ENCODE assay signal across 27 cellular contexts in genomic region chr5:59559847-59560246, GRCh38.
"Had no signal": no experiment of that assay in that cellular context is flagged by ENCODE, and none has a peak within 500 bp of the region (broad histone marks: within the 10 kb centered on the region; RNA-seq: fewer than 3 reads in every experiment).

No MANE protein-coding gene starts in this region.

- H3K79me2 ChIP-seq: hepatocyte had no signal

- H3K9me3 ChIP-seq: esophagus muscularis mucosa, gastroesophageal sphincter, tibial nerve had no signal

- H3K27ac Mint-ChIP-seq: activated CD4-positive, alpha-beta memory T cell treated with anti-CD3 and anti-CD28 coated beads, Interleukin-2, amount 10 ng/mL, durations not matched to agents 7 days and 5 days; activated CD4-positive, alpha-beta T cell treated with anti-CD3 and anti-CD28 coated beads, Interleukin-2, amount 10 ng/mL, durations not matched to agents 7 days and 5 days; activated T-helper 17 cell treated with anti-CD3 and anti-CD28 coated beads, Interleukin-2, amount 50 U/mL, for 72 hours; naive thymus-derived CD8-positive, alpha-beta T cell; T-cell; T-helper 2 cell treated with Interferon-gamma antibody and Interleukin-4, amounts not matched to agents 5 μg/mL and 100 μg/mL, for 36 hours had no signal

- ATAC-seq: activated CD4-positive, CD25-positive, alpha-beta regulatory T cell treated with anti-CD3 and anti-CD28 coated beads, Interleukin-2, amount 50 U/mL, for 24 hours; activated T-cell treated with anti-CD3 and anti-CD28 coated beads, Interleukin-2, amount 50 U/mL, for 4 hours; activated T-helper 17 cell treated with anti-CD3 and anti-CD28 coated beads, Interleukin-2, amount 50 U/mL, for 72 hours; gastroesophageal sphincter; naive thymus-derived CD8-positive, alpha-beta T cell; right cardiac atrium; T-cell had no signal

- DNase-seq: activated CD4-positive, alpha-beta memory T cell treated with anti-CD3 and anti-CD28 coated beads, Interleukin-2, amount 10 ng/mL, durations not matched to agents 7 days and 5 days; activated CD4-positive, alpha-beta T cell treated with anti-CD3 and anti-CD28 coated beads, Interleukin-2, amount 10 ng/mL, durations not matched to agents 7 days and 5 days; activated CD8-positive, alpha-beta memory T cell treated with anti-CD3 and anti-CD28 coated beads, Interleukin-2, amount 50 U/mL, for 48 hours; activated gamma-delta T cell treated with Interleukin-2 at 50 U/mL for 16 hours; activated naive CD4-positive, alpha-beta T cell treated with anti-CD3 and anti-CD28 coated beads, Interleukin-2, amount 50 U/mL, for 16 hours; activated T-cell treated with anti-CD3 and anti-CD28 coated beads, Interleukin-2, amount 50 U/mL, for 4 hours; amygdala; caudate nucleus; cortex of kidney; left colon; naive thymus-derived CD8-positive, alpha-beta T cell; nucleus accumbens; right cardiac atrium; stimulated activated CD4-positive, alpha-beta T cell treated with anti-CD3 and anti-CD28 coated beads, Interleukin-2, amount 100 ng/mL, for 48 hours; stimulated activated naive CD4-positive, alpha-beta T cell treated with Interleukin-2 at 50 U/mL for 16 hours; T-cell; WERI-Rb-1 had no signal

- H2AFZ ChIP-seq: hepatocyte, parathyroid adenoma had no signal

- H3K27me3 Mint-ChIP-seq: activated CD4-positive, alpha-beta T cell treated with anti-CD3 and anti-CD28 coated beads, Interleukin-2, amount 10 ng/mL, durations not matched to agents 7 days and 5 days; activated T-helper 17 cell treated with anti-CD3 and anti-CD28 coated beads, Interleukin-2, amount 50 U/mL, for 72 hours; T-cell had no signal

- FAIRE-seq: keratinocyte had no signal

- H3K27me3 ChIP-seq: esophagus muscularis mucosa, gastroesophageal sphincter, hepatocyte, tibial nerve had no signal

- H3K9ac ChIP-seq: parathyroid adenoma had no signal

- H3K36me3 ChIP-seq: esophagus muscularis mucosa, gastroesophageal sphincter, tibial nerve, WERI-Rb-1 had no signal

- H3K36me3 Mint-ChIP-seq: naive thymus-derived CD8-positive, alpha-beta T cell; T-cell had no signal

- H3K4me3 ChIP-seq: esophagus muscularis mucosa, gastroesophageal sphincter, hepatocyte, tibial nerve had no signal

- H3K4me3 Mint-ChIP-seq: activated CD4-positive, alpha-beta memory T cell treated with anti-CD3 and anti-CD28 coated beads, Interleukin-2, amount 10 ng/mL, durations not matched to agents 7 days and 5 days; activated CD4-positive, alpha-beta T cell treated with anti-CD3 and anti-CD28 coated beads, Interleukin-2, amount 10 ng/mL, durations not matched to agents 7 days and 5 days; activated T-cell treated with anti-CD3 and anti-CD28 coated beads, Interleukin-2, amount 50 U/mL, for 4 hours; activated T-helper 17 cell treated with anti-CD3 and anti-CD28 coated beads, Interleukin-2, amount 50 U/mL, for 72 hours; naive thymus-derived CD8-positive, alpha-beta T cell; neural crest cell; T-cell; T-helper 2 cell treated with Interferon-gamma antibody and Interleukin-4, amounts not matched to agents 5 μg/mL and 100 μg/mL, for 36 hours had no signal

- H3K9me3 Mint-ChIP-seq: activated CD4-positive, alpha-beta memory T cell treated with anti-CD3 and anti-CD28 coated beads, Interleukin-2, amount 10 ng/mL, durations not matched to agents 7 days and 5 days; activated CD4-positive, alpha-beta T cell treated with anti-CD3 and anti-CD28 coated beads, Interleukin-2, amount 10 ng/mL, durations not matched to agents 7 days and 5 days; activated T-cell treated with anti-CD3 and anti-CD28 coated beads, Interleukin-2, amount 50 U/mL, for 4 hours; activated T-helper 17 cell treated with anti-CD3 and anti-CD28 coated beads, Interleukin-2, amount 50 U/mL, for 72 hours; T-cell; T-helper 2 cell treated with Interferon-gamma antibody and Interleukin-4, amounts not matched to agents 5 μg/mL and 100 μg/mL, for 36 hours had no signal

- H3K27ac ChIP-seq: esophagus muscularis mucosa, gastroesophageal sphincter, hepatocyte, parathyroid adenoma, tibial nerve, WERI-Rb-1 had no signal

- H3K4me1 ChIP-seq: gastroesophageal sphincter had no signal

- H3K4me2 ChIP-seq: hepatocyte had no signal

- H3K4me1 Mint-ChIP-seq: activated T-helper 17 cell treated with anti-CD3 and anti-CD28 coated beads, Interleukin-2, amount 50 U/mL, for 72 hours had no signal
